ENCODE assay signal across 17 cellular contexts in the genomic region with DNA sequence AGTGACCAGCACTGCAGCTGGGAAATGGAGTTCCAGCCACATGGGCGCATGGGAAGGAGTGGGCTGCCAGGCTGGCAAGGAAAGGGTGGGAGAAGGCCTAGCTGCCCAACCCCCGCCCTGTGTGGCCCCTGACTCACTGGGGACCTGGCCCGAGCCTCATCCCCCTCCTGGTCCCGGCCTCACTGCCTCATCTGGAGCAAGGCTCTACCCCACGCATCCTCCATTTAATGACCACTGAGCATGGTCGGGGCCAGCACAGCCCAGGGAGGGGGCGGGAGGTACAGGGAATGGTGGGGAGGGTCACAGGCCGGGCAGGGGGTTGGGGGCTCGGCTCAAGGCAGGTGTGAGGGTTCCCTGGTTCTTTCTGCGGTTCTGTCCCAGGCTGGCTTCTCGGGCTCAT. TPM values are rescaled to one million over a fixed set of nuclear protein-coding genes. Genes with fewer than 3 reads are reported as not detected.
DNase-seq lines count a peak whose midpoint lies in the region; ATAC-seq, FAIRE-seq and TF ChIP-seq lines count a peak whose summit lies in the region.
"Had no signal": no experiment of that assay in that cellular context is flagged by ENCODE, and none has a peak within 500 bp of the region (broad histone marks: within the 10 kb centered on the region; RNA-seq: fewer than 3 reads in every experiment).

No MANE protein-coding gene starts in this region.

- peaks cover 86% of the 10 kb centered on the region for H3K4me1 ChIP-seq in PC-9 (replicated peaks; ENCODE audit: insufficient read depth)
- peaks cover 15 to 92% (median 26%) of the 10 kb centered on the region in 3 donors for H3K4me1 ChIP-seq in esophagus squamous epithelium
- H3K4me1 ChIP-seq in pancreas: peaks cover 24 to 44% (median 42%) of the 10 kb centered on the region in 3 donors
- H3K4me1 ChIP-seq in thyroid gland: peaks cover 29 to 49% of the 10 kb centered on the region in 2 donors

- TF ChIP-seq POLR2A in esophagus squamous epithelium (IDR thresholded peaks at IDR 0.05) (no peak), thyroid gland (IDR thresholded peaks at IDR 0.05) (no peak)

- no TSS peak for BruUV-seq in PC-9 (replicated peaks; lab: Mats Ljungman, UMichigan)

- TF ChIP-seq CTCF in PC-9 (conservative IDR thresholded peaks at IDR 0.05) (no peak), esophagus squamous epithelium (IDR thresholded peaks at IDR 0.05) (no peak), pancreas (IDR thresholded peaks at IDR 0.05) (no peak), thyroid gland (IDR thresholded peaks at IDR 0.05) (no peak)

- no peaks in the 10 kb centered on the region for H3K9me2 ChIP-seq in PC-9 (ENCODE audit: insufficient read depth)

- no peak for FAIRE-seq in pancreas (lab: Jason Lieb, UNC)

- ATAC-seq in pancreas (no peak), GM21723 (IDR thresholded peaks at IDR 0.05; ENCODE audit: unreplicated experiment) (no peak)

- 81% methylated on average over 4 of the region's 11 CpGs; no CpG with 5 or more reads in 1 of the 2 donors for WGBS in esophagus squamous epithelium, 2 donors
- WGBS in pancreas, 2 donors: 80 to 81% methylated on average over 11 of the region's 11 CpGs
- WGBS in thyroid gland, 2 donors: 75 to 84% methylated on average over 10 to 11 of the region's 11 CpGs

- no peaks in the 10 kb centered on the region for H3K36me3 ChIP-seq in PC-9 (ENCODE audit: low read depth)
- H3K36me3 ChIP-seq in esophagus squamous epithelium: no peaks in the 10 kb centered on the region
- no peaks in the 10 kb centered on the region for H3K36me3 ChIP-seq in pancreas
- H3K36me3 ChIP-seq in thyroid gland: no peaks in the 10 kb centered on the region
- H3K36me3 ChIP-seq: BLaER1 treated with 17β-estradiol and CSF1 and Interleukin-3, amounts not matched to agents 10 nM and 100 nM had no signal

- H3K4me3 ChIP-seq in PC-9: peak overlapping the region; percentile 47; the same call in 1 of the 2 replicates
- no peak overlapping the region for H3K4me3 ChIP-seq in esophagus squamous epithelium
- H3K4me3 ChIP-seq in pancreas: no peak overlapping the region
- no peak overlapping the region for H3K4me3 ChIP-seq in thyroid gland (replicated peaks in 1 of 3)
- H3K4me3 ChIP-seq: BLaER1 treated with 17β-estradiol and CSF1 and Interleukin-3, amounts not matched to agents 10 nM and 100 nM had no signal

- H3K9me3 ChIP-seq in PC-9 (ENCODE audit: insufficient read depth, low read depth): no peaks in the 10 kb centered on the region
- H3K9me3 ChIP-seq in esophagus squamous epithelium: no peaks in the 10 kb centered on the region
- no peaks in the 10 kb centered on the region for H3K9me3 ChIP-seq in pancreas
- no peaks in the 10 kb centered on the region for H3K9me3 ChIP-seq in thyroid gland
- H3K9me3 ChIP-seq: BLaER1 treated with 17β-estradiol and CSF1 and Interleukin-3, amounts not matched to agents 10 nM and 100 nM had no signal

- CTCF ChIA-PET in PC-9 (lab: Charles Lee): interaction anchor here (1.8 kb wide), 1 partner anchor 93 kb away, joined by 13 read pairs; no protein-coding TSS in a partner anchor

- peak overlapping the region; percentile 100 for H3K27ac ChIP-seq in PC-9
- peak overlapping the region; percentile 27 to 74 (median 66) for H3K27ac ChIP-seq in esophagus squamous epithelium
- peak overlapping the region; percentile 58 to 86 (median 71) for H3K27ac ChIP-seq in pancreas
- H3K27ac ChIP-seq in thyroid gland: peak overlapping the region in 2 of 3 donors; percentile 41 to 74

- H2AFZ ChIP-seq in PC-9: 0 out of 2 replicates have a peak overlapping the region, but pooled peaks have one; percentile 40

- H3F3A ChIP-seq in PC-9 (ENCODE audit: insufficient read depth, low read depth): peaks cover 61% of the 10 kb centered on the region

- H4K20me1 ChIP-seq in PC-9 (ENCODE audit: insufficient read depth): no peaks in the 10 kb centered on the region

- H3K27me3 ChIP-seq in PC-9 (ENCODE audit: insufficient read depth, low read depth) (no peaks in the 10 kb centered on the region), esophagus squamous epithelium (no peaks in the 10 kb centered on the region), pancreas (no peaks in the 10 kb centered on the region), thyroid gland (no peaks in the 10 kb centered on the region)
- H3K27me3 ChIP-seq: BLaER1 treated with 17β-estradiol and CSF1 and Interleukin-3, amounts not matched to agents 10 nM and 100 nM had no signal

- H3K4me2 ChIP-seq in PC-9: peak overlapping the region; percentile 96

- peaks cover 81% of the 10 kb centered on the region for H3K79me2 ChIP-seq in PC-9 (ENCODE audit: low read depth)

- intact Hi-C loops in PC-9 (cut with micrococcal nuclease; ENCODE audit: unreplicated experiment) (loop anchor here (1.0 to 2.0 kb wide), 2 partner anchors 40 to 51 kb away; partner anchors contain the start of gene MYBBP1A), esophagus squamous epithelium (cut with DNase I) (no loop called here), pancreas (cut with DNase I) (no loop called here), thyroid gland (cut with DNase I) (no loop called here)

- DNase-seq in PC-9 (no peak), esophagus squamous epithelium (lab: John Stamatoyannopoulos, UW) (no peak), pancreas (peak in 3 of 6 donors; percentile 34 to 76 (median 48)), thyroid gland (no peak), iPS-NIHi11 (ENCODE audit: low spot score) (no peak), kidney tubule cell (ENCODE audit: low spot score) (no peak)
- DNase-seq in stimulated activated CD4-positive, alpha-beta T cell treated with anti-CD3 and anti-CD28 coated beads, Interleukin-4, amount 100 ng/mL, for 4 hours: no peak
- DNase-seq: NCI-H1417, NCI-H1930, NCI-H2171, NCI-H446 treated with DMSO at 0.1 percent for 48 hours, NCI-H774 had no signal

- POLR2A ChIA-PET in PC-9 (lab: Charles Lee; ENCODE audit: unreplicated experiment): interaction anchor here (0.5 to 0.6 kb wide), 3 partner anchors 10 to 567 kb away, joined by 3 to 6 read pairs (median 4); partner anchors contain the start of gene CYB5D2

RNA-seq across cellular contexts. Expression of gene SPNS2, which starts 16.1 kb away (rescaled TPM):
- total RNA-seq in PC-9 (2021) (25.7 and 33.8 TPM in 2 replicates), esophagus squamous epithelium (10 to 100 TPM; 36.8 to 66.6 (median 47.6) TPM), pancreas (10 to 100 TPM in 5 of 6 donors, 1 to 10 TPM in 1; 7.6 to 27.5 (median 17.2) TPM), thyroid gland (10 to 100 TPM in 1 of 4 donors, 1 to 10 TPM in 3; 5.6 to 16.3 (median 8.1) TPM)
- 10 to 100 TPM; 43.7 to 51.7 TPM for polyA plus RNA-seq in pancreas
- polyA plus RNA-seq: IgD-negative memory B cell had no signal

RNA-seq across cellular contexts. Expression of gene MYBBP1A, which starts 40.4 kb away (rescaled TPM):
- total RNA-seq in PC-9 (2021) (76.3 and 89.1 TPM in 2 replicates), esophagus squamous epithelium (10 to 100 TPM; 32.4 to 70.0 (median 54.4) TPM), pancreas (10 to 100 TPM; 21.8 to 41.8 (median 30.6) TPM), thyroid gland (10 to 100 TPM; 23.5 to 50.2 (median 37.6) TPM)
- polyA plus RNA-seq in pancreas: 10 to 100 TPM; 73.1 to 93.1 TPM

RNA-seq across cellular contexts. Expression of gene GGT6, which starts 45.6 kb away (rescaled TPM):
- total RNA-seq in PC-9 (2021) (3.7 and 7.5 TPM in 2 replicates), esophagus squamous epithelium (100 to 1,000 TPM in 1 of 4 donors, 10 to 100 TPM in 3; 46.0 to 141 (median 68.5) TPM), pancreas (10 to 100 TPM; 20.7 to 34.4 (median 32.9) TPM), thyroid gland (1 to 10 TPM in 1 of 4 donors, under 1 TPM in 1, not detected in 2; 0.56 to 1.3 TPM)
- polyA plus RNA-seq in pancreas: 10 to 100 TPM; 27.0 to 36.1 TPM
- total RNA-seq: H7, LHCN-M2 had no signal
- polyA plus RNA-seq: IgD-negative memory B cell had no signal
